1 cellular context compared by ENCODE assay signal in genomic region chr12:6074394-6074793, GRCh38.
TF ChIP-seq lines count a peak whose summit lies in the region.

No MANE protein-coding gene starts in this region.

TF ChIP-seq in H1, 55 proteins besides CTCF, POLR2A, EP300 and RAD21 (continued from another document):
- no peak for TF ChIP-seq ATF3 (IDR thresholded peaks at IDR 0.05; ENCODE audit: insufficient read depth, low read depth, low read length)
- TF ChIP-seq EZH2 (IDR thresholded peaks at IDR 0.05; ENCODE audit: low read depth, low read length, severe bottlenecking), result no peak
- no peak for TF ChIP-seq SUZ12 (IDR thresholded peaks at IDR 0.05; ENCODE audit: low read length)
- no peak for TF ChIP-seq RNF2 (IDR thresholded peaks at IDR 0.05; ENCODE audit: borderline replicate concordance, low read depth, low read length, missing control alignments, poor library complexity, severe bottlenecking)
- no peak for TF ChIP-seq RXRA (IDR thresholded peaks at IDR 0.05; ENCODE audit: insufficient read depth, low read depth, low read length)
- TF ChIP-seq POU5F1 (IDR thresholded peaks at IDR 0.05; ENCODE audit: low read depth, low read length), result no peak
TF ChIP-seq in H1: peak in this region for 0.
